ENCODE assay signal across 1 cellular context in the genomic region with DNA sequence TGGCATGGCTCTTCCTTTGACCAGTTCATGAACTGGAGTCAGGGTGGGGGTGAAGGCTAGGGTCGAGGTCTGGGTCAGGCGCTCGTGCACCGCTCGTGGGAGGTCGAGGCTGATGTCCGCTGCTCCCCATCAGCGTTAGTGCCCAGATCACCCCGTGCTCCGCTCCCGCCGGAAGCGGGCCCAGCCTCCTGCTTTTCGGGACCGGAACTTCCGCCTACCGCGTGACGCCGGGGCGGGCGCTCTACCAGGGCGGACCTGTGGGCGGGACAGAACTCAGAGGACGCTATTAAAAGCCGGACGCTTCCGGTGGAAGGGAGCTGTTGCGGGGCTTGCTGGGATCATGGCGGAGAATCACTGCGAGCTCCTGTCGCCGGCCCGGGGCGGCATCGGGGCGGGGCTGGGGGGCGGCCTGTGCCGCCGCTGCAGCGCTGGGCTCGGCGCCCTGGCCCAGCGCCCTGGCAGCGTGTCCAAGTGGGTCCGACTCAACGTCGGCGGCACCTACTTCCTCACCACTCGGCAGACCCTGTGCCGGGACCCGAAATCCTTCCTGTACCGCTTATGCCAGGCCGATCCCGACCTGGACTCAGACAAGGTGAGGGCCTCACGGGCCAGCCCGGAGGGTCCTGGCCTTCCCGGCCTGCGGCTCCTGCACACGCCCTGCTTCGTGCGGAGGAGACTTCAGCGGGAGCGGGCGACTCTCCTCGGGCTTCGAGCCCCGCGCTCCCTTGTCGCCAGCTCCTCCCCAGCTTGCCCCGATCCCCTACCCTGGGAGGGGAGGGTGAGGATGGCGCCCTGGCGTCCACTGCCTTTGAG.
TF ChIP-seq lines count a peak whose summit lies in the region.

A gene with protein sequence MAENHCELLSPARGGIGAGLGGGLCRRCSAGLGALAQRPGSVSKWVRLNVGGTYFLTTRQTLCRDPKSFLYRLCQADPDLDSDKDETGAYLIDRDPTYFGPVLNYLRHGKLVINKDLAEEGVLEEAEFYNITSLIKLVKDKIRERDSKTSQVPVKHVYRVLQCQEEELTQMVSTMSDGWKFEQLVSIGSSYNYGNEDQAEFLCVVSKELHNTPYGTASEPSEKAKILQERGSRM (plus strand): TSS at position 315 of the 813 bp plus-strand sequence. CDS start 26 bp downstream, at position 341.

TF ChIP-seq in HepG2, 621 proteins besides CTCF, POLR2A, EP300 and RAD21 (continued from another document and continues in another):
- TF ChIP-seq, protein P1, sequence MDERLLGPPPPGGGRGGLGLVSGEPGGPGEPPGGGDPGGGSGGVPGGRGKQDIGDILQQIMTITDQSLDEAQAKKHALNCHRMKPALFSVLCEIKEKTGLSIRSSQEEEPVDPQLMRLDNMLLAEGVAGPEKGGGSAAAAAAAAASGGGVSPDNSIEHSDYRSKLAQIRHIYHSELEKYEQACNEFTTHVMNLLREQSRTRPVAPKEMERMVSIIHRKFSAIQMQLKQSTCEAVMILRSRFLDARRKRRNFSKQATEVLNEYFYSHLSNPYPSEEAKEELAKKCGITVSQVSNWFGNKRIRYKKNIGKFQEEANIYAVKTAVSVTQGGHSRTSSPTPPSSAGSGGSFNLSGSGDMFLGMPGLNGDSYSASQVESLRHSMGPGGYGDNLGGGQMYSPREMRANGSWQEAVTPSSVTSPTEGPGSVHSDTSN (CRISPR knock-in tag; IDR thresholded peaks at IDR 0.05), result peak; percentile 29; the same call in 1 of the 2 replicates
- TF ChIP-seq, protein P2, sequence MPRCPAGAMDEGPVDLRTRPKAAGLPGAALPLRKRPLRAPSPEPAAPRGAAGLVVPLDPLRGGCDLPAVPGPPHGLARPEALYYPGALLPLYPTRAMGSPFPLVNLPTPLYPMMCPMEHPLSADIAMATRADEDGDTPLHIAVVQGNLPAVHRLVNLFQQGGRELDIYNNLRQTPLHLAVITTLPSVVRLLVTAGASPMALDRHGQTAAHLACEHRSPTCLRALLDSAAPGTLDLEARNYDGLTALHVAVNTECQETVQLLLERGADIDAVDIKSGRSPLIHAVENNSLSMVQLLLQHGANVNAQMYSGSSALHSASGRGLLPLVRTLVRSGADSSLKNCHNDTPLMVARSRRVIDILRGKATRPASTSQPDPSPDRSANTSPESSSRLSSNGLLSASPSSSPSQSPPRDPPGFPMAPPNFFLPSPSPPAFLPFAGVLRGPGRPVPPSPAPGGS (CRISPR knock-in tag; IDR thresholded peaks at IDR 0.05), result peak; percentile 81; the same call in 1 of the 2 replicates
- TF ChIP-seq ZNF484 (CRISPR knock-in tag; IDR thresholded peaks at IDR 0.05; ENCODE audit: borderline replicate concordance, low read depth) (no peak), ZNF510 (CRISPR knock-in tag; IDR thresholded peaks at IDR 0.05; ENCODE audit: low read depth) (peak; percentile 81; the same call in 1 of the 2 replicates), CENPT (CRISPR knock-in tag; IDR thresholded peaks at IDR 0.05; ENCODE audit: low read depth) (no peak), SP2 (CRISPR knock-in tag; IDR thresholded peaks at IDR 0.05) (peak; percentile 92), NR3C1 (CRISPR knock-in tag; IDR thresholded peaks at IDR 0.05) (no peak), RBAK (CRISPR knock-in tag; IDR thresholded peaks at IDR 0.05) (no peak), ZNF678 (CRISPR knock-in tag; IDR thresholded peaks at IDR 0.05) (no peak), THAP11 (CRISPR knock-in tag; IDR thresholded peaks at IDR 0.05) (peak; percentile 97), ZNF253 (CRISPR knock-in tag; IDR thresholded peaks at IDR 0.05; ENCODE audit: borderline replicate concordance) (no peak), HOXA3 (CRISPR knock-in tag; IDR thresholded peaks at IDR 0.05) (peak; percentile 98), ZNF724P (CRISPR knock-in tag; IDR thresholded peaks at IDR 0.05; ENCODE audit: borderline replicate concordance) (no peak; the same call in 1 of the 2 replicates), CAMTA2 (CRISPR knock-in tag; IDR thresholded peaks at IDR 0.05; ENCODE audit: borderline replicate concordance) (no peak), TMF1 (CRISPR knock-in tag; IDR thresholded peaks at IDR 0.05; ENCODE audit: low read depth) (no peak; the same call in 1 of the 2 replicates), ZNF12 (CRISPR knock-in tag; IDR thresholded peaks at IDR 0.05) (0 out of 2 replicates have a peak, but pooled peaks have one; percentile 23), NFKB2 (CRISPR knock-in tag; IDR thresholded peaks at IDR 0.05; ENCODE audit: borderline replicate concordance) (peak; percentile 84), ZSCAN20 (CRISPR knock-in tag; IDR thresholded peaks at IDR 0.05; ENCODE audit: borderline replicate concordance) (no peak; the same call in 1 of the 2 replicates), GABPB1 (CRISPR knock-in tag; IDR thresholded peaks at IDR 0.05) (peak; percentile 98), MBNL3 (CRISPR knock-in tag; conservative IDR thresholded peaks at IDR 0.05) (no peak), ZNF274 (CRISPR knock-in tag; IDR thresholded peaks at IDR 0.05) (peak; percentile 88), RXRA (CRISPR knock-in tag; IDR thresholded peaks at IDR 0.05) (peak; percentile 67)
- TF ChIP-seq, protein P3, sequence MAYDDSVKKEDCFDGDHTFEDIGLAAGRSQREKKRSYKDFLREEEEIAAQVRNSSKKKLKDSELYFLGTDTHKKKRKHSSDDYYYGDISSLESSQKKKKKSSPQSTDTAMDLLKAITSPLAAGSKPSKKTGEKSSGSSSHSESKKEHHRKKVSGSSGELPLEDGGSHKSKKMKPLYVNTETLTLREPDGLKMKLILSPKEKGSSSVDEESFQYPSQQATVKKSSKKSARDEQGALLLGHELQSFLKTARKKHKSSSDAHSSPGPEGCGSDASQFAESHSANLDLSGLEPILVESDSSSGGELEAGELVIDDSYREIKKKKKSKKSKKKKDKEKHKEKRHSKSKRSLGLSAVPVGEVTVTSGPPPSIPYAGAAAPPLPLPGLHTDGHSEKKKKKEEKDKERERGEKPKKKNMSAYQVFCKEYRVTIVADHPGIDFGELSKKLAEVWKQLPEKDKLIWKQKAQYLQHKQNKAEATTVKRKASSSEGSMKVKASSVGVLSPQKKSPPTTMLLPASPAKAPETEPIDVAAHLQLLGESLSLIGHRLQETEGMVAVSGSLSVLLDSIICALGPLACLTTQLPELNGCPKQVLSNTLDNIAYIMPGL (CRISPR knock-in tag; IDR thresholded peaks at IDR 0.05; ENCODE audit: borderline replicate concordance in 1 of 2, low read depth in 1 of 2), result peak; percentile 91 to 94
- TF ChIP-seq, protein P4, sequence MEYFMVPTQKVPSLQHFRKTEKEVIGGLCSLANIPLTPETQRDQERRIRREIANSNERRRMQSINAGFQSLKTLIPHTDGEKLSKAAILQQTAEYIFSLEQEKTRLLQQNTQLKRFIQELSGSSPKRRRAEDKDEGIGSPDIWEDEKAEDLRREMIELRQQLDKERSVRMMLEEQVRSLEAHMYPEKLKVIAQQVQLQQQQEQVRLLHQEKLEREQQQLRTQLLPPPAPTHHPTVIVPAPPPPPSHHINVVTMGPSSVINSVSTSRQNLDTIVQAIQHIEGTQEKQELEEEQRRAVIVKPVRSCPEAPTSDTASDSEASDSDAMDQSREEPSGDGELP (IDR thresholded peaks at IDR 0.05; ENCODE audit: borderline replicate concordance, low read depth), result peak; percentile 20; the same call in 1 of the 2 replicates
- TF ChIP-seq, protein P5, sequence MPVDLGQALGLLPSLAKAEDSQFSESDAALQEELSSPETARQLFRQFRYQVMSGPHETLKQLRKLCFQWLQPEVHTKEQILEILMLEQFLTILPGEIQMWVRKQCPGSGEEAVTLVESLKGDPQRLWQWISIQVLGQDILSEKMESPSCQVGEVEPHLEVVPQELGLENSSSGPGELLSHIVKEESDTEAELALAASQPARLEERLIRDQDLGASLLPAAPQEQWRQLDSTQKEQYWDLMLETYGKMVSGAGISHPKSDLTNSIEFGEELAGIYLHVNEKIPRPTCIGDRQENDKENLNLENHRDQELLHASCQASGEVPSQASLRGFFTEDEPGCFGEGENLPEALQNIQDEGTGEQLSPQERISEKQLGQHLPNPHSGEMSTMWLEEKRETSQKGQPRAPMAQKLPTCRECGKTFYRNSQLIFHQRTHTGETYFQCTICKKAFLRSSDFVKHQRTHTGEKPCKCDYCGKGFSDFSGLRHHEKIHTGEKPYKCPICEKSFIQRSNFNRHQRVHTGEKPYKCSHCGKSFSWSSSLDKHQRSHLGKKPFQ (CRISPR knock-in tag; IDR thresholded peaks at IDR 0.05; ENCODE audit: insufficient replicate concordance), result peak; percentile 94
- TF ChIP-seq, protein P6, sequence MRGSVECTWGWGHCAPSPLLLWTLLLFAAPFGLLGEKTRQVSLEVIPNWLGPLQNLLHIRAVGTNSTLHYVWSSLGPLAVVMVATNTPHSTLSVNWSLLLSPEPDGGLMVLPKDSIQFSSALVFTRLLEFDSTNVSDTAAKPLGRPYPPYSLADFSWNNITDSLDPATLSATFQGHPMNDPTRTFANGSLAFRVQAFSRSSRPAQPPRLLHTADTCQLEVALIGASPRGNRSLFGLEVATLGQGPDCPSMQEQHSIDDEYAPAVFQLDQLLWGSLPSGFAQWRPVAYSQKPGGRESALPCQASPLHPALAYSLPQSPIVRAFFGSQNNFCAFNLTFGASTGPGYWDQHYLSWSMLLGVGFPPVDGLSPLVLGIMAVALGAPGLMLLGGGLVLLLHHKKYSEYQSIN (CRISPR knock-in tag; IDR thresholded peaks at IDR 0.05; ENCODE audit: borderline replicate concordance), result no peak
- TF ChIP-seq, protein P7, sequence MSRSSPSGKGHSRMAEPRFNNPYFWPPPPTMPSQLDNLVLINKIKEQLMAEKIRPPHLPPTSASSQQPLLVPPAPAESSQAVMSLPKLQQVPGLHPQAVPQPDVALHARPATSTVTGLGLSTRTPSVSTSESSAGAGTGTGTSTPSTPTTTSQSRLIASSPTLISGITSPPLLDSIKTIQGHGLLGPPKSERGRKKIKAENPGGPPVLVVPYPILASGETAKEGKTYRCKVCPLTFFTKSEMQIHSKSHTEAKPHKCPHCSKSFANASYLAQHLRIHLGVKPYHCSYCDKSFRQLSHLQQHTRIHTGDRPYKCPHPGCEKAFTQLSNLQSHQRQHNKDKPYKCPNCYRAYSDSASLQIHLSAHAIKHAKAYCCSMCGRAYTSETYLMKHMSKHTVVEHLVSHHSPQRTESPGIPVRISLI (CRISPR knock-in tag; IDR thresholded peaks at IDR 0.05; ENCODE audit: borderline replicate concordance), result no peak
- TF ChIP-seq, protein P8, sequence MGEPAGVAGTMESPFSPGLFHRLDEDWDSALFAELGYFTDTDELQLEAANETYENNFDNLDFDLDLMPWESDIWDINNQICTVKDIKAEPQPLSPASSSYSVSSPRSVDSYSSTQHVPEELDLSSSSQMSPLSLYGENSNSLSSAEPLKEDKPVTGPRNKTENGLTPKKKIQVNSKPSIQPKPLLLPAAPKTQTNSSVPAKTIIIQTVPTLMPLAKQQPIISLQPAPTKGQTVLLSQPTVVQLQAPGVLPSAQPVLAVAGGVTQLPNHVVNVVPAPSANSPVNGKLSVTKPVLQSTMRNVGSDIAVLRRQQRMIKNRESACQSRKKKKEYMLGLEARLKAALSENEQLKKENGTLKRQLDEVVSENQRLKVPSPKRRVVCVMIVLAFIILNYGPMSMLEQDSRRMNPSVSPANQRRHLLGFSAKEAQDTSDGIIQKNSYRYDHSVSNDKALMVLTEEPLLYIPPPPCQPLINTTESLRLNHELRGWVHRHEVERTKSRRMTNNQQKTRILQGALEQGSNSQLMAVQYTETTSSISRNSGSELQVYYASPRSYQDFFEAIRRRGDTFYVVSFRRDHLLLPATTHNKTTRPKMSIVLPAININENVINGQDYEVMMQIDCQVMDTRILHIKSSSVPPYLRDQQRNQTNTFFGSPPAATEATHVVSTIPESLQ (CRISPR knock-in tag; conservative IDR thresholded peaks at IDR 0.05), result no peak
- TF ChIP-seq, protein P9, sequence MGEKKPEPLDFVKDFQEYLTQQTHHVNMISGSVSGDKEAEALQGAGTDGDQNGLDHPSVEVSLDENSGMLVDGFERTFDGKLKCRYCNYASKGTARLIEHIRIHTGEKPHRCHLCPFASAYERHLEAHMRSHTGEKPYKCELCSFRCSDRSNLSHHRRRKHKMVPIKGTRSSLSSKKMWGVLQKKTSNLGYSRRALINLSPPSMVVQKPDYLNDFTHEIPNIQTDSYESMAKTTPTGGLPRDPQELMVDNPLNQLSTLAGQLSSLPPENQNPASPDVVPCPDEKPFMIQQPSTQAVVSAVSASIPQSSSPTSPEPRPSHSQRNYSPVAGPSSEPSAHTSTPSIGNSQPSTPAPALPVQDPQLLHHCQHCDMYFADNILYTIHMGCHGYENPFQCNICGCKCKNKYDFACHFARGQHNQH (CRISPR knock-in tag; IDR thresholded peaks at IDR 0.05), result peak; percentile 88
- TF ChIP-seq, protein P10, sequence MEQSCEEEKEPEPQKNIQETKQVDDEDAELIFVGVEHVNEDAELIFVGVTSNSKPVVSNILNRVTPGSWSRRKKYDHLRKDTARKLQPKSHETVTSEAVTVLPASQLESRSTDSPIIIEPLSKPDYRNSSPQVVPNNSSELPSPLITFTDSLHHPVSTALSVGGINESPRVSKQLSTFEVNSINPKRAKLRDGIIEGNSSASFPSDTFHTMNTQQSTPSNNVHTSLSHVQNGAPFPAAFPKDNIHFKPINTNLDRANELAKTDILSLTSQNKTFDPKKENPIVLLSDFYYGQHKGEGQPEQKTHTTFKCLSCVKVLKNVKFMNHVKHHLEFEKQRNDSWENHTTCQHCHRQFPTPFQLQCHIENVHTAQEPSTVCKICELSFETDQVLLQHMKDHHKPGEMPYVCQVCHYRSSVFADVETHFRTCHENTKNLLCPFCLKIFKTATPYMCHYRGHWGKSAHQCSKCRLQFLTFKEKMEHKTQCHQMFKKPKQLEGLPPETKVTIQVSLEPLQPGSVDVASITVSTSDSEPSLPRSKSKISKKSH (CRISPR knock-in tag; IDR thresholded peaks at IDR 0.05; ENCODE audit: borderline replicate concordance), result peak; percentile 97
- TF ChIP-seq, protein P11, sequence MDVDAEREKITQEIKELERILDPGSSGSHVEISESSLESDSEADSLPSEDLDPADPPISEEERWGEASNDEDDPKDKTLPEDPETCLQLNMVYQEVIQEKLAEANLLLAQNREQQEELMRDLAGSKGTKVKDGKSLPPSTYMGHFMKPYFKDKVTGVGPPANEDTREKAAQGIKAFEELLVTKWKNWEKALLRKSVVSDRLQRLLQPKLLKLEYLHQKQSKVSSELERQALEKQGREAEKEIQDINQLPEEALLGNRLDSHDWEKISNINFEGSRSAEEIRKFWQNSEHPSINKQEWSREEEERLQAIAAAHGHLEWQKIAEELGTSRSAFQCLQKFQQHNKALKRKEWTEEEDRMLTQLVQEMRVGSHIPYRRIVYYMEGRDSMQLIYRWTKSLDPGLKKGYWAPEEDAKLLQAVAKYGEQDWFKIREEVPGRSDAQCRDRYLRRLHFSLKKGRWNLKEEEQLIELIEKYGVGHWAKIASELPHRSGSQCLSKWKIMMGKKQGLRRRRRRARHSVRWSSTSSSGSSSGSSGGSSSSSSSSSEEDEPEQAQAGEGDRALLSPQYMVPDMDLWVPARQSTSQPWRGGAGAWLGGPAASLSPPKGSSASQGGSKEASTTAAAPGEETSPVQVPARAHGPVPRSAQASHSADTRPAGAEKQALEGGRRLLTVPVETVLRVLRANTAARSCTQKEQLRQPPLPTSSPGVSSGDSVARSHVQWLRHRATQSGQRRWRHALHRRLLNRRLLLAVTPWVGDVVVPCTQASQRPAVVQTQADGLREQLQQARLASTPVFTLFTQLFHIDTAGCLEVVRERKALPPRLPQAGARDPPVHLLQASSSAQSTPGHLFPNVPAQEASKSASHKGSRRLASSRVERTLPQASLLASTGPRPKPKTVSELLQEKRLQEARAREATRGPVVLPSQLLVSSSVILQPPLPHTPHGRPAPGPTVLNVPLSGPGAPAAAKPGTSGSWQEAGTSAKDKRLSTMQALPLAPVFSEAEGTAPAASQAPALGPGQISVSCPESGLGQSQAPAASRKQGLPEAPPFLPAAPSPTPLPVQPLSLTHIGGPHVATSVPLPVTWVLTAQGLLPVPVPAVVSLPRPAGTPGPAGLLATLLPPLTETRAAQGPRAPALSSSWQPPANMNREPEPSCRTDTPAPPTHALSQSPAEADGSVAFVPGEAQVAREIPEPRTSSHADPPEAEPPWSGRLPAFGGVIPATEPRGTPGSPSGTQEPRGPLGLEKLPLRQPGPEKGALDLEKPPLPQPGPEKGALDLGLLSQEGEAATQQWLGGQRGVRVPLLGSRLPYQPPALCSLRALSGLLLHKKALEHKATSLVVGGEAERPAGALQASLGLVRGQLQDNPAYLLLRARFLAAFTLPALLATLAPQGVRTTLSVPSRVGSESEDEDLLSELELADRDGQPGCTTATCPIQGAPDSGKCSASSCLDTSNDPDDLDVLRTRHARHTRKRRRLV (CRISPR knock-in tag; IDR thresholded peaks at IDR 0.05), result no peak; the same call in 1 of the 2 replicates
